Comparison of ENCODE assay signal across 13 cellular contexts in the genomic region with DNA sequence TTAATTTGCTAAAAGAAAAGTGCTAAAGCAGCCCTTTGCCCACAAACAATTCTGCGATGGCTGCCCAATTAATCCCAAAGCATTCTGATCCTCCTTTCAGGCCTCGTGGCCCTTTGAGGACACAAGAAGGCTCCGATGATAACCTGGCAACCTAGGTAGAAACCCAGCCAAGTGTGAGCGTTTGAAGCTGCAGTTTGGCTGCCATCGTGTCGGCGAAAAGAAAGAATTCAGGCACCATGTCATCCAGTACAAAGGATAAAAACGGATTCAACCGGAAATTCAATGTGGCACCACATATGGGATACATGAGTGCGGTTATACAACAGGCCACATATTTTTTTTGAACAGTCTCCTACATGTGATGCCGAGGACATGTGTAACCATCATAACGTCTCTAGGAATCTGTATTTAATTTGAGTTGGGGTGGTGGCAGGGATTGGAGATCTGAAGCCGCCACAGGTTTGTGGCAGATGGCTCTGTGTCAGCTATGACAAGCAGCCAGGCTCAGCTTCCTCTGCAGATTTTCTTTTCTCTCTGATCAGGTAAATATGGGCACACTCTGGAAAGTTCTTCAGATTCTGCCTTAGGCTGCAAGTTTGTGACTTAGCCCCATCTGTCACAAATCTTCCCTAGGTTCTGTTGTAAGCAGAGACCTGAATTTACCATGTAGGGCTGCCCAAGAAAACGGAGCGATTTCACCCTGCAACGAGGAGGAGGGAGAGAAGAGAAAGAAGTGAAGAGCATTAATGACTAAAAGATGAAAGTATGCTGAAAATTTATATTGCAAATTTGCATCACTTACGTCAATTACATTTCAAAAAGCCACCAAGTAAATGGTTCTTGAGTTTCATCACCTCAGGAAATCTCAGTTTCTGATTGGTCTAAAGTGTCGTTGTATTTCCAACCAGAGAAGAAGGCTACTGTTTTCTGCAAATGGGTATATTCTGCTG.
DNase-seq lines count a peak whose midpoint lies in the region; ATAC-seq lines count a peak whose summit lies in the region.
"Had no signal": no experiment of that assay in that cellular context is flagged by ENCODE, and none has a peak within 500 bp of the region (broad histone marks: within the 10 kb centered on the region; RNA-seq: fewer than 3 reads in every experiment).

No MANE protein-coding gene starts in this region.

- no peak for ATAC-seq in GM21381 (IDR thresholded peaks at IDR 0.05; ENCODE audit: unreplicated experiment)
- no peak for ATAC-seq in HG03280 (IDR thresholded peaks at IDR 0.05; ENCODE audit: unreplicated experiment)
- ATAC-seq in GM21515 (IDR thresholded peaks at IDR 0.05; ENCODE audit: unreplicated experiment), result no peak
- ATAC-seq: A549; activated CD8-positive, alpha-beta T cell treated with anti-CD3 and anti-CD28 coated beads for 36 hours had no signal

- DNase-seq in NCI-H1105 treated with DMSO at 0.1 percent for 48 hours (lab: John Stamatoyannopoulos, UW) (peak; percentile 93), NCI-H1105 (lab: John Stamatoyannopoulos, UW) (no peak), EL (peak; percentile 66), NCI-H82 treated with DMSO at 0.1 percent for 48 hours (lab: John Stamatoyannopoulos, UW; ENCODE audit: unreplicated experiment) (peak; percentile 48), cerebellar cortex (ENCODE audit: low spot score) (peak; percentile 77)
- DNase-seq: activated CD8-positive, alpha-beta T cell treated with anti-CD3 and anti-CD28 coated beads for 36 hours; COR-L47; islet precursor cell; mesenchymal stem cell had no signal
